15 cellular contexts compared by ENCODE assay signal in genomic region chr14:59377991-59378720, GRCh38.
A peak's percentile ranks its signal among the peaks of the same experiment; 100 is the strongest.
DNase-seq lines count a peak whose midpoint lies in the region; ATAC-seq and TF ChIP-seq lines count a peak whose summit lies in the region.
"Had no signal": no experiment of that assay in that cellular context is flagged by ENCODE, and none has a peak within 500 bp of the region (broad histone marks: within the 10 kb centered on the region; RNA-seq: fewer than 3 reads in every experiment).

No MANE protein-coding gene starts in this region.

- H3K27ac ChIP-seq in right cardiac atrium (ENCODE audit: low read length) (peak overlapping the region; percentile 84), sigmoid colon (peak overlapping the region; percentile 64 to 82 (median 73))

- no peak for TF ChIP-seq CTCF in sigmoid colon (IDR thresholded peaks at IDR 0.05)

- WGBS in right cardiac atrium, result 46% methylated on average over 9 of the region's 9 CpGs
- WGBS in sigmoid colon, 2 donors, result 39 to 56% methylated on average over 9 of the region's 9 CpGs

- peak; percentile 78 to 95 for ATAC-seq in right cardiac atrium
- ATAC-seq: stimulated activated memory B cell treated with anti-CD40 and anti-IgM and Interleukin-4, amounts not matched to agents 10 μg/mL and 1 μg/mL and 100 μg/mL, for 72 hours had no signal

- TF ChIP-seq EP300 in sigmoid colon (IDR thresholded peaks at IDR 0.05), result peak in 3 of 4 donors; percentile 1 to 59 (median 7)

- no peaks in the 10 kb centered on the region for H3K36me3 ChIP-seq in sigmoid colon

- H3K4me3 ChIP-seq in right cardiac atrium (ENCODE audit: low read length) (no peak overlapping the region), sigmoid colon (no peak overlapping the region)

- H3K4me1 ChIP-seq in right cardiac atrium (ENCODE audit: control insufficient read depth, insufficient read depth, low read length), result peaks cover 7% of the 10 kb centered on the region
- H3K4me1 ChIP-seq in sigmoid colon, result peaks cover 0 to 37% (median 18%) of the 10 kb centered on the region in 4 donors

- intact Hi-C loops in right cardiac atrium (cut with DNase I) (loop anchor here in 2 of 4 donors (5.0 to 10.0 kb wide), 2 partner anchors 39 to 47 kb away; no protein-coding TSS in a partner anchor), sigmoid colon (cut with DNase I) (loop anchor here (5.0 kb wide), 1 partner anchor 49 kb away; no protein-coding TSS in a partner anchor)

- no peaks in the 10 kb centered on the region for H3K9me3 ChIP-seq in right cardiac atrium (ENCODE audit: control insufficient read depth, low read length)
- no peaks in the 10 kb centered on the region for H3K9me3 ChIP-seq in sigmoid colon

- H3K27me3 ChIP-seq in right cardiac atrium (ENCODE audit: control insufficient read depth, insufficient read depth), result no peaks in the 10 kb centered on the region
- H3K27me3 ChIP-seq in sigmoid colon, result no peaks in the 10 kb centered on the region

- TF ChIP-seq POLR2A in sigmoid colon (IDR thresholded peaks at IDR 0.05), result no peak

- peak; percentile 85 for DNase-seq in DMS79 treated with DMSO at 0.1 percent for 48 hours (lab: John Stamatoyannopoulos, UW)
- DNase-seq in NCI-H69 (lab: John Stamatoyannopoulos, UW), result peak; percentile 84
- DNase-seq in right cardiac atrium, result peak in 1 of 3 donors; percentile 74
- peak; percentile 71 for DNase-seq in sigmoid colon
- DNase-seq in SKM-1 treated with dmso at 0.1 percent for 144 hours (lab: John Stamatoyannopoulos, UW; ENCODE audit: unreplicated experiment), result no peak
- DNase-seq in LoVo (ENCODE audit: low spot score), result no peak
- DNase-seq in T1000 (lab: John Stamatoyannopoulos, UW), result no peak
- DNase-seq in NCI-H2196 treated with DMSO at 0.1 percent for 48 hours (lab: John Stamatoyannopoulos, UW; ENCODE audit: unreplicated experiment), result no peak
- DNase-seq: activated CD4-positive, alpha-beta T cell treated with anti-CD3 and anti-CD28 coated beads, Interleukin-2, amount 10 ng/mL, durations not matched to agents 7 days and 5 days; endodermal cell; mammary epithelial cell; NCI-H187; occipital lobe; stimulated activated CD4-positive, alpha-beta T cell treated with anti-CD3 and anti-CD28 coated beads, Interleukin-2, amount 100 ng/mL, for 48 hours had no signal

Comparison
In these comparisons a context has a peak if more than half of its experiments do, and no peak if none do; other contexts are left out.
1. DNase-seq: peak in DMS79 treated with DMSO at 0.1 percent for 48 hours (single experiment), NCI-H69 (single experiment) and sigmoid colon (single experiment); none in SKM-1 treated with dmso at 0.1 percent for 144 hours (single experiment), LoVo (single experiment), T1000 (single experiment) and NCI-H2196 treated with DMSO at 0.1 percent for 48 hours (single experiment).